ENCODE assay signal across 33 cellular contexts in genomic region chr10:99875473-99875872, GRCh38.
"Had no signal": no experiment of that assay in that cellular context is flagged by ENCODE, and none has a peak within 500 bp of the region (broad histone marks: within the 10 kb centered on the region; RNA-seq: fewer than 3 reads in every experiment).

No MANE protein-coding gene starts in this region.

- H3K4me3 Mint-ChIP-seq: activated B cell treated with CpG ODN at 0.5 μM for 24 hours; activated CD8-positive, alpha-beta memory T cell treated with anti-CD3 and anti-CD28 coated beads, Interleukin-2, amount 10 ng/mL, durations not matched to agents 7 days and 5 days; activated CD8-positive, alpha-beta T cell treated with anti-CD3 and anti-CD28 coated beads, Interleukin-2, amount 10 ng/mL, durations not matched to agents 7 days and 5 days; activated naive CD4-positive, alpha-beta T cell treated with anti-CD3 and anti-CD28 coated beads for 36 hours; activated naive CD4-positive, alpha-beta T cell treated with anti-CD3 and anti-CD28 coated beads, Interleukin-2, amount 50 U/mL, for 24 hours; activated naive CD8-positive, alpha-beta T cell treated with anti-CD3 and anti-CD28 coated beads for 36 hours; activated naive CD8-positive, alpha-beta T cell treated with anti-CD3 and anti-CD28 coated beads, Interleukin-2, amount 50 U/mL, for 24 hours; activated T-helper 1 cell treated with anti-CD3 and anti-CD28 coated beads, Interleukin-12 subunit alpha, Interleukin-12 subunit beta, Interleukin-2, Interleukin-4 antibody, amounts not matched to agents 30 ng/mL and 10 ng/mL and 1 ng/mL, durations not matched to agents 14 hours and 24 hours and 36 hours; brain; central memory CD8-positive, alpha-beta T cell; T-helper 17 cell; T-helper 2 cell treated with Interferon-gamma antibody and Interleukin-4, amounts not matched to agents 5 μg/mL and 100 μg/mL, for 36 hours had no signal

- H3K27ac Mint-ChIP-seq: activated B cell treated with CpG ODN at 0.5 μM for 24 hours; activated CD8-positive, alpha-beta memory T cell treated with anti-CD3 and anti-CD28 coated beads, Interleukin-2, amount 10 ng/mL, durations not matched to agents 7 days and 5 days; activated CD8-positive, alpha-beta T cell treated with anti-CD3 and anti-CD28 coated beads, Interleukin-2, amount 10 ng/mL, durations not matched to agents 7 days and 5 days; activated naive CD4-positive, alpha-beta T cell treated with anti-CD3 and anti-CD28 coated beads for 36 hours; activated naive CD4-positive, alpha-beta T cell treated with anti-CD3 and anti-CD28 coated beads, Interleukin-2, amount 50 U/mL, for 24 hours; activated naive CD8-positive, alpha-beta T cell treated with anti-CD3 and anti-CD28 coated beads for 36 hours; activated naive CD8-positive, alpha-beta T cell treated with anti-CD3 and anti-CD28 coated beads, Interleukin-2, amount 50 U/mL, for 24 hours; activated T-helper 1 cell treated with anti-CD3 and anti-CD28 coated beads, Interleukin-12 subunit alpha, Interleukin-12 subunit beta, Interleukin-2, Interleukin-4 antibody, amounts not matched to agents 30 ng/mL and 10 ng/mL and 1 ng/mL, durations not matched to agents 14 hours and 24 hours and 36 hours; activated T-helper 2 cell treated with anti-CD3 and anti-CD28 coated beads, Interferon-gamma antibody, Interleukin-2, Interleukin-4, amounts not matched to agents 10 μg/mL and 5 μg/mL and 100 μg/mL, durations not matched to agents 14 hours and 24 hours and 36 hours; T-helper 17 cell; T-helper 2 cell treated with Interferon-gamma antibody and Interleukin-4, amounts not matched to agents 5 μg/mL and 100 μg/mL, for 36 hours had no signal

- H3K27ac ChIP-seq: adrenal gland, breast epithelium, heart left ventricle, WERI-Rb-1 had no signal

- H3K4me1 ChIP-seq: adrenal gland, breast epithelium had no signal

- H3K9me3 Mint-ChIP-seq: activated B cell treated with CpG ODN at 0.5 μM for 24 hours; activated naive CD4-positive, alpha-beta T cell treated with anti-CD3 and anti-CD28 coated beads for 36 hours; activated naive CD4-positive, alpha-beta T cell treated with anti-CD3 and anti-CD28 coated beads, Interleukin-2, amount 50 U/mL, for 24 hours; activated naive CD8-positive, alpha-beta T cell treated with anti-CD3 and anti-CD28 coated beads for 36 hours; activated naive CD8-positive, alpha-beta T cell treated with anti-CD3 and anti-CD28 coated beads, Interleukin-2, amount 50 U/mL, for 24 hours; activated T-helper 1 cell treated with anti-CD3 and anti-CD28 coated beads, Interleukin-12 subunit alpha, Interleukin-12 subunit beta, Interleukin-2, Interleukin-4 antibody, amounts not matched to agents 30 ng/mL and 10 ng/mL and 1 ng/mL, durations not matched to agents 14 hours and 24 hours and 36 hours; activated T-helper 2 cell treated with anti-CD3 and anti-CD28 coated beads, Interferon-gamma antibody, Interleukin-2, Interleukin-4, amounts not matched to agents 10 μg/mL and 5 μg/mL and 100 μg/mL, durations not matched to agents 14 hours and 24 hours and 36 hours; brain; central memory CD8-positive, alpha-beta T cell; T-helper 2 cell treated with Interferon-gamma antibody and Interleukin-4, amounts not matched to agents 5 μg/mL and 100 μg/mL, for 36 hours had no signal

- H3K4me3 ChIP-seq: adrenal gland, breast epithelium, heart left ventricle had no signal

- H3K27me3 ChIP-seq: adrenal gland, breast epithelium, heart left ventricle had no signal

- H3K9me3 ChIP-seq: adrenal gland, breast epithelium, heart left ventricle had no signal

- DNase-seq: activated B cell treated with CpG ODN at 0.5 μM for 24 hours; activated CD4-positive, alpha-beta T cell treated with anti-CD3 and anti-CD28 coated beads for 48 hours; activated CD4-positive, alpha-beta T cell treated with anti-CD3 and anti-CD28 coated beads, Interleukin-2, amount 50 U/mL, for 1 hour; activated CD4-positive, alpha-beta T cell treated with anti-CD3 and anti-CD28 coated beads, Interleukin-2, amount 50 U/mL, for 48 hours; activated CD8-positive, alpha-beta memory T cell treated with anti-CD3 and anti-CD28 coated beads, Interleukin-2, amount 10 ng/mL, durations not matched to agents 7 days and 5 days; activated CD8-positive, alpha-beta memory T cell treated with anti-CD3 and anti-CD28 coated beads, Interleukin-2, amount 50 U/mL, for 4 hours; activated CD8-positive, alpha-beta T cell treated with anti-CD3 and anti-CD28 coated beads, Interleukin-2, amount 10 ng/mL, durations not matched to agents 7 days and 5 days; activated effector memory CD4-positive, alpha-beta T cell treated with anti-CD3 and anti-CD28 coated beads, Interleukin-2, amount 50 U/mL, for 16 hours; activated naive CD4-positive, alpha-beta T cell treated with anti-CD3 and anti-CD28 coated beads for 36 hours; activated naive CD8-positive, alpha-beta T cell treated with anti-CD3 and anti-CD28 coated beads for 36 hours; activated naive CD8-positive, alpha-beta T cell treated with anti-CD3 and anti-CD28 coated beads, Interleukin-2, amount 50 U/mL, for 24 hours; activated T-cell treated with anti-CD3 and anti-CD28 coated beads, Interleukin-2, amount 50 U/mL, for 1 hour; activated T-cell treated with anti-CD3 and anti-CD28 coated beads, Interleukin-2, amount 50 U/mL, for 48 hours; adrenal gland; amygdala; aorta; effector CD8-positive, alpha-beta T cell; foreskin fibroblast; glutamatergic neuron; heart left ventricle; T-helper 1 cell; T-helper 17 cell; T1000; WERI-Rb-1 had no signal

- H3K36me3 Mint-ChIP-seq: activated CD8-positive, alpha-beta memory T cell treated with anti-CD3 and anti-CD28 coated beads, Interleukin-2, amount 10 ng/mL, durations not matched to agents 7 days and 5 days had no signal

- H3K4me1 Mint-ChIP-seq: activated B cell treated with CpG ODN at 0.5 μM for 24 hours, brain had no signal

- H3K27me3 Mint-ChIP-seq: activated B cell treated with CpG ODN at 0.5 μM for 24 hours, brain had no signal

- ATAC-seq: activated CD4-positive, CD25-positive, alpha-beta regulatory T cell treated with anti-CD3 and anti-CD28 coated beads, Interleukin-2, amount 50 U/mL, for 24 hours; activated CD8-positive, alpha-beta memory T cell treated with anti-CD3 and anti-CD28 coated beads, Interleukin-2, amount 10 ng/mL, durations not matched to agents 7 days and 5 days; activated CD8-positive, alpha-beta T cell treated with anti-CD3 and anti-CD28 coated beads, Interleukin-2, amount 10 ng/mL, durations not matched to agents 7 days and 5 days; activated naive CD8-positive, alpha-beta T cell treated with anti-CD3 and anti-CD28 coated beads, Interleukin-2, amount 50 U/mL, for 24 hours; esophagus mucosa; heart left ventricle; T-helper 17 cell had no signal
